ENCODE assay signal across 8 cellular contexts in the genomic region with DNA sequence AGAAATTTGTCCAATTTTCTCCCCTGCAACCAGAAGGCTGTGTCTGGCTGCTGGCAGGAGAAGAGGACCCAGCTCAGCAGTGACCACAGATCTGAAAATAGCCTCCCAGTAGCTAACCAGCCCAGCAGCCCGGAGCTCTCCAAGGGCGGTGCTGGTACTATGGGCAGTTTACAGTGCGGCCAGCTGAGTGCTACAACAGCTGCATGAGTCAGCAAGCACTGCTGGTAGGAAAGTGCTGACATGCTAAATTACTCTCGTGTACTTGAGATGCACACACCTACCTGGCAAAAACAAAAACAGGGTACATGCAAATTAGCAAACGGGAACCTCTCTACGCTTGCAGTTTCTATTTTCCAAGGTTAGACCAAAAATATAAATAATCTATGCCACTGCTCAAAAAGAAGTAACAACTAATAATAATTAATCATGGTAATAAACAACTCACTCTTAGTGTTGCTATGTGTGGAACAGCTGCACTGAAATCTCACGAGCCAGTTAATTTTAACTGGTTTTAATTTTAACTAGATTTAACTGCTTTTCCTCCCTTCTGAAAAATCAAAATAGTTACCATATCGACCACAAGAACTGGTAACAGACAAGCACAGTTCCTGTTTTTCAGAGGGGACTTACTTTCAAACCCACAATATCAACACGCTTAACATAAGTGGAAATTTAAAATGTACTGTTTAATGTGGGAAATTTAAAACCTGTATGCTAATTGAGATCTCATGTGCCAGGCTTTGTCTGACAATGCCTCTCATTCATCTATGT. TPM values are rescaled to one million over a fixed set of nuclear protein-coding genes. Genes with fewer than 3 reads are reported as not detected.
A peak's percentile ranks its signal among the peaks of the same experiment; 100 is the strongest.
DNase-seq lines count a peak whose midpoint lies in the region; ATAC-seq and TF ChIP-seq lines count a peak whose summit lies in the region.

No MANE protein-coding gene starts in this region.

- intact Hi-C loops in heart left ventricle (cut with DNase I) (loop anchor here in 6 of 10 donors (2.0 to 10.0 kb wide), 5 partner anchors 43 to 191 kb away; no protein-coding TSS in a partner anchor), posterior vena cava (cut with DNase I) (no loop called here)

- TF ChIP-seq CTCF in RWPE1 (conservative IDR thresholded peaks at IDR 0.05; ENCODE audit: low read depth) (no peak), heart left ventricle (IDR thresholded peaks at IDR 0.05) (no peak)

- no peak for TF ChIP-seq POLR2A in heart left ventricle (IDR thresholded peaks at IDR 0.05)

- POLR2A ChIA-PET in RWPE1 (lab: Yijun Ruan, JAX; ENCODE audit: low non-redundant PET) = interaction anchor here (0.9 kb wide), 1 partner anchor 10 kb away, joined by 3 read pairs; no protein-coding TSS in a partner anchor

- DNase-seq in DMS53 treated with DMSO at 0.1 percent for 48 hours (lab: John Stamatoyannopoulos, UW; ENCODE audit: unreplicated experiment) (peak; percentile 79), RWPE1 (ENCODE audit: low spot score) (peak; percentile 80), amniotic epithelial cell (ENCODE audit: low read depth) (peak; percentile 93), heart left ventricle (peak; percentile 82 to 94 (median 87)), posterior vena cava (ENCODE audit: low spot score) (peak; percentile 93), DMS114 treated with DMSO at 0.1 percent for 48 hours (lab: John Stamatoyannopoulos, UW; ENCODE audit: unreplicated experiment) (no peak)

- CTCF ChIA-PET in RWPE1 (lab: Yijun Ruan, JAX) = interaction anchor here (0.6 to 0.8 kb wide), 2 partner anchors 9 to 108 kb away, joined by 3 to 4 read pairs; no protein-coding TSS in a partner anchor

- peaks cover 0 to 6% (median 0%) of the 10 kb centered on the region in 12 donors for H3K9me3 ChIP-seq in heart left ventricle

- H3K27me3 ChIP-seq in heart left ventricle = no peaks in the 10 kb centered on the region

- H3K27ac ChIP-seq in RWPE1 (peak overlapping the region; percentile 68), heart left ventricle (peak overlapping the region in 10 of 12 donors; percentile 10 to 76 (median 63))

- H3K36me3 ChIP-seq in heart left ventricle = no peaks in the 10 kb centered on the region

- WGBS in heart left ventricle, 4 donors = 24 to 25% (median 25%) methylated on average over 9 of the region's 9 CpGs

- H3K4me3 ChIP-seq in heart left ventricle = peak overlapping the region in 8 of 12 donors; percentile 14 to 52 (median 37)

- peaks cover 4 to 38% (median 22%) of the 10 kb centered on the region in 12 donors for H3K4me1 ChIP-seq in heart left ventricle

- ATAC-seq in GM21423 (IDR thresholded peaks at IDR 0.05; ENCODE audit: unreplicated experiment) (peak; percentile 74), HG03575 (IDR thresholded peaks at IDR 0.05; ENCODE audit: extremely low read depth, insufficient number of reproducible peaks, low FRiP score, unreplicated experiment) (peak; percentile 32), heart left ventricle (peak; percentile 99 to 100 (median 100))

RNA-seq across cellular contexts. Expression of gene BACH2, which starts 10.8 kb away (rescaled TPM):
- total RNA-seq in heart left ventricle (1 to 10 TPM in 8 of 9 donors, under 1 TPM in 1; 0.76 to 8.4 (median 4.0) TPM), posterior vena cava (1 to 10 TPM; 3.9 to 4.5 TPM)
- under 1 TPM; 0.23 to 0.24 TPM for polyA plus RNA-seq in heart left ventricle

Comparison
In these comparisons a context has a peak if more than half of its experiments do, and no peak if none do; other contexts are left out.
1. ATAC-seq: peak in every context shown above with its lines; median percentile 100 in heart left ventricle; 74 in GM21423; 32 in HG03575.
2. intact Hi-C loops: an anchor here in heart left ventricle (2.0 to 10.0 kb wide); none called in posterior vena cava.